ENCODE assay signal across 9 cellular contexts in genomic region chr6:129567374-129567773, GRCh38.
DNase-seq lines count a peak whose midpoint lies in the region; ATAC-seq and TF ChIP-seq lines count a peak whose summit lies in the region.
"Had no signal": no experiment of that assay in that cellular context is flagged by ENCODE, and none has a peak within 500 bp of the region (broad histone marks: within the 10 kb centered on the region; RNA-seq: fewer than 3 reads in every experiment).

No MANE protein-coding gene starts in this region.

- H3K4me3 Mint-ChIP-seq in activated T-cell treated with anti-CD3 and anti-CD28 coated beads, Interleukin-2, amount 50 U/mL, for 24 hours: no peak overlapping the region

- H3K4me1 ChIP-seq in right lobe of liver (no peaks in the 10 kb centered on the region), ascending aorta (no peaks in the 10 kb centered on the region)
- H3K4me1 ChIP-seq: SJSA1 had no signal

- H3K36me3 ChIP-seq in right lobe of liver: no peaks in the 10 kb centered on the region
- no peaks in the 10 kb centered on the region for H3K36me3 ChIP-seq in ascending aorta
- H3K36me3 ChIP-seq: SJSA1 had no signal

- peaks cover 10% of the 10 kb centered on the region for H3K9me3 Mint-ChIP-seq in activated T-cell treated with anti-CD3 and anti-CD28 coated beads, Interleukin-2, amount 50 U/mL, for 24 hours

- H3K27ac ChIP-seq in right lobe of liver: no peak overlapping the region
- H3K27ac ChIP-seq in ascending aorta: no peak overlapping the region
- H3K27ac ChIP-seq: SJSA1 had no signal

- no peaks in the 10 kb centered on the region for H3K27me3 Mint-ChIP-seq in activated T-cell treated with anti-CD3 and anti-CD28 coated beads, Interleukin-2, amount 50 U/mL, for 24 hours

- peaks cover 2% of the 10 kb centered on the region for H3K4me1 Mint-ChIP-seq in activated T-cell treated with anti-CD3 and anti-CD28 coated beads, Interleukin-2, amount 50 U/mL, for 24 hours (ENCODE audit: low read depth)

- H3K4me3 ChIP-seq in GM12865 (ENCODE audit: low read depth, low read length) (no peak overlapping the region), right lobe of liver (no peak overlapping the region), ascending aorta (no peak overlapping the region)
- H3K4me3 ChIP-seq: SJSA1 had no signal

- peak; percentile 24 for DNase-seq in GM12865 (ENCODE audit: low read depth)
- DNase-seq in Kasumi-1 (lab: John Stamatoyannopoulos, UW): peak; percentile 34 to 52
- peak; percentile 47 for DNase-seq in activated T-cell treated with anti-CD3 and anti-CD28 coated beads, Interleukin-2, amount 50 U/mL, for 24 hours
- no peak for DNase-seq in right lobe of liver
- no peak for DNase-seq in ascending aorta (ENCODE audit: low spot score in 2 of 2)

- H3K36me3 Mint-ChIP-seq in activated T-cell treated with anti-CD3 and anti-CD28 coated beads, Interleukin-2, amount 50 U/mL, for 24 hours (ENCODE audit: low read depth): no peaks in the 10 kb centered on the region

- WGBS in right lobe of liver (ENCODE audit: insufficient coverage, low coverage, low lambda C conversion rate, missing lambda C conversion rate): 53% methylated on average over 5 of the region's 5 CpGs

- TF ChIP-seq POLR2A in right lobe of liver (IDR thresholded peaks at IDR 0.05): no peak

- ATAC-seq in right lobe of liver (peak in 1 of 4 donors; percentile 25), GM21576 (IDR thresholded peaks at IDR 0.05; ENCODE audit: unreplicated experiment) (no peak), GM21423 (IDR thresholded peaks at IDR 0.05; ENCODE audit: unreplicated experiment) (no peak), HG03025 (IDR thresholded peaks at IDR 0.05; ENCODE audit: low FRiP score, unreplicated experiment) (no peak)

- intact Hi-C loops in right lobe of liver (cut with DNase I) (loop anchor here in 1 of 2 donors (10.0 kb wide), 1 partner anchor 63 kb away; no protein-coding TSS in a partner anchor), ascending aorta (cut with DNase I) (no loop called here)

- TF ChIP-seq CTCF in GM12865 (IDR thresholded peaks at IDR 0.05; ENCODE audit: insufficient read depth, low read depth, low read length, missing control alignments): peak; percentile 31
- TF ChIP-seq CTCF in right lobe of liver (IDR thresholded peaks at IDR 0.05): peak in 3 of 4 donors; percentile 30 to 31 (median 31)
- no peak for TF ChIP-seq CTCF in ascending aorta (IDR thresholded peaks at IDR 0.05)

- H3K9me3 ChIP-seq in right lobe of liver (no peaks in the 10 kb centered on the region), ascending aorta (no peaks in the 10 kb centered on the region)
- H3K9me3 ChIP-seq: SJSA1 had no signal

- H3K27me3 ChIP-seq in right lobe of liver: no peaks in the 10 kb centered on the region
- H3K27me3 ChIP-seq in ascending aorta: no peaks in the 10 kb centered on the region
- H3K27me3 ChIP-seq: SJSA1 had no signal

- no peak overlapping the region for H3K27ac Mint-ChIP-seq in activated T-cell treated with anti-CD3 and anti-CD28 coated beads, Interleukin-2, amount 50 U/mL, for 24 hours

Comparison
In these comparisons a context has a peak if more than half of its experiments do, and no peak if none do; other contexts are left out.
1. DNase-seq: peak in GM12865 (single experiment), Kasumi-1 (2 of 2) and activated T-cell treated with anti-CD3 and anti-CD28 coated beads, Interleukin-2, amount 50 U/mL, for 24 hours (single experiment); none in right lobe of liver (0 of 3) and ascending aorta (0 of 2).
2. CTCF ChIP-seq: peak in GM12865 (single experiment) and right lobe of liver (3 of 4); none in ascending aorta (0 of 3).